11 cellular contexts compared by ENCODE assay signal in genomic region chr13:39417131-39417530, GRCh38.
DNase-seq lines count a peak whose midpoint lies in the region; TF ChIP-seq lines count a peak whose summit lies in the region.
"Had no signal": no experiment of that assay in that cellular context is flagged by ENCODE, and none has a peak within 500 bp of the region (broad histone marks: within the 10 kb centered on the region; RNA-seq: fewer than 3 reads in every experiment).

No MANE protein-coding gene starts in this region.

- H2AK5ac ChIP-seq in mesendoderm (ENCODE audit: low read length) = no peak overlapping the region

- no peak overlapping the region for H3K23ac ChIP-seq in mesendoderm (ENCODE audit: low read length)

- DNase-seq in BE2C (peak; percentile 23), dorsolateral prefrontal cortex (peak in 3 of 10 donors; percentile 6 to 37 (median 30)), mesendoderm (peak; percentile 84), MM.1S (no peak), middle frontal gyrus (ENCODE audit: extremely low spot score, low spot score) (no peak), SIG-M5 treated with dmso at 0.1 percent for 504 hours (lab: John Stamatoyannopoulos, UW; ENCODE audit: unreplicated experiment) (no peak), NCI-H2171 (lab: John Stamatoyannopoulos, UW) (no peak)
- DNase-seq: DMS79, Kasumi-1, naive B cell had no signal

- H2AFZ ChIP-seq in Loucy (ENCODE audit: low read length) (no peak overlapping the region), MM.1S (ENCODE audit: low read length) (no peak overlapping the region)

- no peak overlapping the region for H2BK5ac ChIP-seq in mesendoderm (ENCODE audit: low read length)

- peak overlapping the region; percentile 31 for H3K4ac ChIP-seq in mesendoderm (ENCODE audit: low read depth, low read length)

- no peak overlapping the region for H3K4me2 ChIP-seq in Loucy (ENCODE audit: low read depth, low read length, poor library complexity, severe bottlenecking)
- H3K4me2 ChIP-seq in mesendoderm (ENCODE audit: low read length) = peak overlapping the region; percentile 10
- H3K4me2 ChIP-seq in MM.1S (ENCODE audit: low read depth, low read length) = no peak overlapping the region

- H3K9me2 ChIP-seq in Loucy (replicated peaks; ENCODE audit: low read depth, low read length) (no peaks in the 10 kb centered on the region), MM.1S (replicated peaks; ENCODE audit: insufficient read depth, low read length) (no peaks in the 10 kb centered on the region)

- no peak overlapping the region for H3K9ac ChIP-seq in Loucy (ENCODE audit: low read depth, low read length, poor library complexity, severe bottlenecking)
- peak overlapping the region; percentile 28 for H3K9ac ChIP-seq in mesendoderm (ENCODE audit: low read length)
- H3K9ac ChIP-seq in MM.1S (ENCODE audit: low read length) = no peak overlapping the region

- no peaks in the 10 kb centered on the region for H3K36me3 ChIP-seq in BE2C
- H3K36me3 ChIP-seq in Loucy (ENCODE audit: insufficient read depth, low read length) = no peaks in the 10 kb centered on the region
- no peaks in the 10 kb centered on the region for H3K36me3 ChIP-seq in mesendoderm (ENCODE audit: control insufficient read depth, insufficient read depth, low read length)
- no peaks in the 10 kb centered on the region for H3K36me3 ChIP-seq in MM.1S (replicated peaks; ENCODE audit: insufficient read depth, low read length)

- peaks cover 21% of the 10 kb centered on the region for H3K27me3 ChIP-seq in BE2C
- no peaks in the 10 kb centered on the region for H3K27me3 ChIP-seq in Loucy (ENCODE audit: insufficient read depth, low read length, poor library complexity, severe bottlenecking)
- H3K27me3 ChIP-seq in dorsolateral prefrontal cortex = no peaks in the 10 kb centered on the region
- H3K27me3 ChIP-seq in mesendoderm (ENCODE audit: insufficient read depth, low read length, poor library complexity) = no peaks in the 10 kb centered on the region
- no peaks in the 10 kb centered on the region for H3K27me3 ChIP-seq in MM.1S (replicated peaks; ENCODE audit: insufficient read depth, low read length)

- H3F3A ChIP-seq in Loucy (ENCODE audit: low read depth) = no peaks in the 10 kb centered on the region
- no peaks in the 10 kb centered on the region for H3F3A ChIP-seq in MM.1S (ENCODE audit: insufficient read depth, low read length)

- peak overlapping the region; percentile 65 for H3K56ac ChIP-seq in mesendoderm (ENCODE audit: low read length)

- TF ChIP-seq CTCF in BE2C (IDR thresholded peaks at IDR 0.05; ENCODE audit: low read depth, low read length) = no peak; the same call in 1 of the 2 replicates
- peak; percentile 46 for TF ChIP-seq CTCF in Loucy (conservative IDR thresholded peaks at IDR 0.05; ENCODE audit: low read length)
- peak in 41 of 56 donors; percentile 8 to 56 (median 36) for TF ChIP-seq CTCF in dorsolateral prefrontal cortex (IDR thresholded peaks at IDR 0.05 in 54 of 56, conservative IDR thresholded peaks at IDR 0.05 in 2 of 56; ENCODE audit: low read depth in 1 of 56, partially characterized antibody in 56 of 56)
- TF ChIP-seq CTCF in MM.1S (IDR thresholded peaks at IDR 0.05; ENCODE audit: low read length) = no peak

- H3K79me2 ChIP-seq in Loucy (ENCODE audit: insufficient read depth, low read length) (no peaks in the 10 kb centered on the region), mesendoderm (ENCODE audit: control insufficient read depth, insufficient read depth, low read length) (no peaks in the 10 kb centered on the region), MM.1S (ENCODE audit: low read length) (no peaks in the 10 kb centered on the region)

- H2BK120ac ChIP-seq in mesendoderm (ENCODE audit: low read depth, low read length) = peak overlapping the region; percentile 64

- H3K4me1 ChIP-seq in BE2C (no peaks in the 10 kb centered on the region), Loucy (ENCODE audit: insufficient read depth, low read length, poor library complexity, severe bottlenecking) (no peaks in the 10 kb centered on the region), mesendoderm (ENCODE audit: control insufficient read depth, low read depth, low read length) (peaks cover 8% of the 10 kb centered on the region), MM.1S (ENCODE audit: low read length) (no peaks in the 10 kb centered on the region)

- H4K8ac ChIP-seq in mesendoderm (ENCODE audit: low read depth, low read length) = no peak overlapping the region

- H4K5ac ChIP-seq in mesendoderm (ENCODE audit: low read length) = no peak overlapping the region

- peak overlapping the region in 55 of 59 donors; percentile 3 to 88 (median 64) for H3K27ac ChIP-seq in dorsolateral prefrontal cortex
- H3K27ac ChIP-seq in mesendoderm (ENCODE audit: low read depth, low read length) = peak overlapping the region; percentile 73
- no peak overlapping the region for H3K27ac ChIP-seq in MM.1S (ENCODE audit: low read length)

- H2BK15ac ChIP-seq in mesendoderm (replicated peaks; ENCODE audit: low read depth) = no peak overlapping the region

- no peak overlapping the region for H3K4me3 ChIP-seq in BE2C (ENCODE audit: low read depth, low read length)
- H3K4me3 ChIP-seq in Loucy (ENCODE audit: low read length, poor library complexity, severe bottlenecking) = no peak overlapping the region
- peak overlapping the region in 57 of 59 donors; percentile 13 to 63 (median 43) for H3K4me3 ChIP-seq in dorsolateral prefrontal cortex
- H3K4me3 ChIP-seq in mesendoderm (ENCODE audit: low read length) = no peak overlapping the region
- H3K4me3 ChIP-seq in MM.1S (ENCODE audit: low read length) = no peak overlapping the region

- H3K9me3 ChIP-seq in BE2C (no peaks in the 10 kb centered on the region), Loucy (ENCODE audit: insufficient read depth, low read depth, low read length) (no peaks in the 10 kb centered on the region), MM.1S (replicated peaks; ENCODE audit: insufficient read depth, low read length) (no peaks in the 10 kb centered on the region)

- H3K79me1 ChIP-seq in mesendoderm (ENCODE audit: low read length) = no peaks in the 10 kb centered on the region

- H3K18ac ChIP-seq in mesendoderm (ENCODE audit: low read length) = peak overlapping the region; percentile 80

- intact Hi-C loops in dorsolateral prefrontal cortex (cut with DNase I) = loop anchor here (5.0 to 10.0 kb wide), 3 partner anchors 152 to 382 kb away; partner anchors contain the start of genes LHFPL6 (in 1 of the 2), NHLRC3 (in 1 of the 2) and PROSER1 (in 1 of the 2)

- no CpG with 5 or more reads among the region's 5 CpGs for WGBS in mesendoderm (ENCODE audit: extremely low coverage, insufficient coverage, low lambda C conversion rate)

- H4K20me1 ChIP-seq in Loucy (ENCODE audit: insufficient read depth, low read length, poor library complexity, severe bottlenecking) = no peaks in the 10 kb centered on the region
- no peaks in the 10 kb centered on the region for H4K20me1 ChIP-seq in MM.1S (ENCODE audit: insufficient read depth, low read length)

Comparison
In these comparisons a context has a peak if more than half of its experiments do, and no peak if none do; other contexts are left out.
1. DNase-seq: peak in BE2C (single experiment) and mesendoderm (single experiment); none in MM.1S (single experiment), middle frontal gyrus (single experiment), SIG-M5 treated with dmso at 0.1 percent for 504 hours (single experiment) and NCI-H2171 (single experiment).
2. H3K4me3 ChIP-seq: peak in dorsolateral prefrontal cortex (57 of 59); none in BE2C (single experiment), Loucy (single experiment), mesendoderm (single experiment) and MM.1S (single experiment).
3. CTCF ChIP-seq: peak in Loucy (single experiment) and dorsolateral prefrontal cortex (41 of 56); none in BE2C (single experiment) and MM.1S (single experiment).